In the genomic region with DNA sequence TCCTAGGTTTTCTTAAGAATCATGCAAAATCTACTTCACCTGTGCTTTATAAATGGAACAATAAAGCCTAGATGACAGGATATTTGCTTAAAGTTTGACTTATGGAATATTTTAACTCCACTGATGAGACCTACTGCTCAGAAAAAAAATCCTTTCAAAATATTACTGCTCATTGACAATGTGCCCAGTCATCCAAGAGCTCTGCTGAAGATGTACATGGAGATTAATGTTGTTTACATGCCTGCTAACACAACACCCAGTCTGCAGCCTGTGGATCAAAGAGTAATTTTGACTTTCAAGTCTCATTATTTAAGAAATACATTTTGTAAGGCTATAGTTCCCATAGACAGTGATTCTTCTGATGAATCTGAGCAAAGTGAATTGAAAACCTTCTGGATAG, we compare ENCODE assay signal across 1 cellular context.
TF ChIP-seq lines count a peak whose summit lies in the region.

No MANE protein-coding gene starts in this region.

TF ChIP-seq in H1, 55 proteins besides CTCF, POLR2A, EP300 and RAD21:
- no peak for TF ChIP-seq GABPA (IDR thresholded peaks at IDR 0.05; ENCODE audit: borderline replicate concordance, insufficient read depth, low read length)
- TF ChIP-seq, protein P1, sequence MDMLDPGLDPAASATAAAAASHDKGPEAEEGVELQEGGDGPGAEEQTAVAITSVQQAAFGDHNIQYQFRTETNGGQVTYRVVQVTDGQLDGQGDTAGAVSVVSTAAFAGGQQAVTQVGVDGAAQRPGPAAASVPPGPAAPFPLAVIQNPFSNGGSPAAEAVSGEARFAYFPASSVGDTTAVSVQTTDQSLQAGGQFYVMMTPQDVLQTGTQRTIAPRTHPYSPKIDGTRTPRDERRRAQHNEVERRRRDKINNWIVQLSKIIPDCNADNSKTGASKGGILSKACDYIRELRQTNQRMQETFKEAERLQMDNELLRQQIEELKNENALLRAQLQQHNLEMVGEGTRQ (IDR thresholded peaks at IDR 0.05; ENCODE audit: low read length) = no peak
- no peak for TF ChIP-seq TAF7 (optimal IDR thresholded peaks at IDR 0.05; ENCODE audit: borderline replicate concordance, low read depth, low read length)
- no peak for TF ChIP-seq JUND (IDR thresholded peaks at IDR 0.05; ENCODE audit: low read length)
- no peak for TF ChIP-seq PHF8 (conservative IDR thresholded peaks at IDR 0.05; ENCODE audit: low read depth, low read length)
- TF ChIP-seq SUZ12 (IDR thresholded peaks at IDR 0.05; ENCODE audit: low read length) = no peak
- no peak for TF ChIP-seq CREB1 (IDR thresholded peaks at IDR 0.05)
- no peak for TF ChIP-seq SAP30 (IDR thresholded peaks at IDR 0.05; ENCODE audit: insufficient read depth, insufficient replicate concordance, low read length)
- TF ChIP-seq FOSL1 (IDR thresholded peaks at IDR 0.05; ENCODE audit: insufficient read depth, low read depth, low read length) = no peak
- TF ChIP-seq YY1 (IDR thresholded peaks at IDR 0.05; ENCODE audit: low read depth, low read length) = no peak
- no peak for TF ChIP-seq SIRT6 (IDR thresholded peaks at IDR 0.05; ENCODE audit: low read length)
- TF ChIP-seq RFX5 (IDR thresholded peaks at IDR 0.05; ENCODE audit: borderline replicate concordance, low read depth, low read length) = no peak
- no peak for TF ChIP-seq EGR1 (IDR thresholded peaks at IDR 0.05; ENCODE audit: borderline replicate concordance, low read depth, low read length)
- TF ChIP-seq MAFK (IDR thresholded peaks at IDR 0.05; ENCODE audit: low read depth, low read length) = no peak
- no peak for TF ChIP-seq KDM1A (IDR thresholded peaks at IDR 0.05; ENCODE audit: borderline replicate concordance, low read length)
- no peak for TF ChIP-seq SP4 (IDR thresholded peaks at IDR 0.05; ENCODE audit: low read length)
